ENCODE assay signal across 10 cellular contexts in genomic region chr7:130891254-130892094, GRCh38.
DNase-seq lines count a peak whose midpoint lies in the region; ATAC-seq and TF ChIP-seq lines count a peak whose summit lies in the region.
"Had no signal": no experiment of that assay in that cellular context is flagged by ENCODE, and none has a peak within 500 bp of the region (broad histone marks: within the 10 kb centered on the region; RNA-seq: fewer than 3 reads in every experiment).

No MANE protein-coding gene starts in this region.

- no peak for TF ChIP-seq CTCF in Peyer's patch (IDR thresholded peaks at IDR 0.05)
- TF ChIP-seq CTCF in omental fat pad (IDR thresholded peaks at IDR 0.05), result no peak
- no peak for TF ChIP-seq CTCF in GM10266 (IDR thresholded peaks at IDR 0.05; ENCODE audit: control insufficient read depth, insufficient read depth, low read depth, missing control alignments)

- H3K9me3 ChIP-seq in Peyer's patch (no peaks in the 10 kb centered on the region), duodenal mucosa (ENCODE audit: control insufficient read depth in 1 of 2, low read length in 2 of 2) (no peaks in the 10 kb centered on the region)

- DNase-seq in AG08396 (ENCODE audit: low spot score), result peak; percentile 52
- DNase-seq in Peyer's patch, result no peak
- no peak for DNase-seq in omental fat pad (ENCODE audit: low spot score)
- no peak for DNase-seq in GM10266 (ENCODE audit: extremely low spot score)
- no peak for DNase-seq in NCI-H1048 (lab: John Stamatoyannopoulos, UW)
- DNase-seq: hypothalamus, T-helper 1 cell had no signal

- H3K27ac ChIP-seq in Peyer's patch (peak overlapping the region; percentile 36 to 81 (median 59)), duodenal mucosa (ENCODE audit: low read depth, low read length) (peak overlapping the region; percentile 44)

- H3K9ac ChIP-seq in duodenal mucosa (ENCODE audit: low read depth in 1 of 2, low read length in 2 of 2), result no peak overlapping the region

- ATAC-seq in omental fat pad (ENCODE audit: low FRiP score), result peak; percentile 27
- no peak for ATAC-seq in GM18907 (IDR thresholded peaks at IDR 0.05; ENCODE audit: unreplicated experiment)
- ATAC-seq in GM18511 (IDR thresholded peaks at IDR 0.05; ENCODE audit: unreplicated experiment), result no peak

- H3K4me3 ChIP-seq in Peyer's patch (no peak overlapping the region), duodenal mucosa (ENCODE audit: low read depth in 1 of 2, low read length in 2 of 2) (no peak overlapping the region)

- H3K36me3 ChIP-seq in Peyer's patch (peaks cover 0 to 11% (median 0%) of the 10 kb centered on the region in 3 donors), duodenal mucosa (ENCODE audit: control insufficient read depth in 1 of 2, insufficient read depth in 2 of 2, low read length in 2 of 2) (peaks cover 8 to 31% of the 10 kb centered on the region in 2 donors)

- TF ChIP-seq POLR2A in Peyer's patch (IDR thresholded peaks at IDR 0.05), result no peak

- peaks cover 0 to 62% (median 6%) of the 10 kb centered on the region in 4 donors for H3K4me1 ChIP-seq in Peyer's patch
- peaks cover 45 to 72% of the 10 kb centered on the region in 2 donors for H3K4me1 ChIP-seq in duodenal mucosa (ENCODE audit: control insufficient read depth in 1 of 2, insufficient read depth in 2 of 2, low read length in 2 of 2)

- H3K27me3 ChIP-seq in Peyer's patch (no peaks in the 10 kb centered on the region), duodenal mucosa (ENCODE audit: control insufficient read depth in 1 of 2, insufficient read depth in 2 of 2, low read length in 2 of 2) (no peaks in the 10 kb centered on the region)
